ENCODE assay signal across 1 cellular context in genomic region chr19:42466521-42467436, GRCh38.
TF ChIP-seq lines count a peak whose summit lies in the region.

No MANE protein-coding gene starts in this region.

TF ChIP-seq in K562, 482 proteins besides CTCF, POLR2A, EP300 and RAD21 (continued from another document):
- no peak for TF ChIP-seq ZNF609 (CRISPR knock-in tag; IDR thresholded peaks at IDR 0.05; ENCODE audit: borderline replicate concordance)
- no peak for TF ChIP-seq ZFPM2 (CRISPR knock-in tag; IDR thresholded peaks at IDR 0.05)
- TF ChIP-seq ZNF780A (CRISPR knock-in tag; IDR thresholded peaks at IDR 0.05), result no peak
- no peak for TF ChIP-seq SIX5 (IDR thresholded peaks at IDR 0.05; ENCODE audit: borderline replicate concordance in 1 of 2, insufficient read depth in 1 of 2, low read depth in 1 of 2, low read length in 2 of 2)
- no peak for TF ChIP-seq KDM4B (IDR thresholded peaks at IDR 0.05; ENCODE audit: borderline replicate concordance in 2 of 2, low read depth in 1 of 2)
- no peak for TF ChIP-seq CBX1 (IDR thresholded peaks at IDR 0.05; ENCODE audit: low read depth)
- TF ChIP-seq ARID3B (CRISPR knock-in tag; IDR thresholded peaks at IDR 0.05; ENCODE audit: borderline replicate concordance), result no peak
- TF ChIP-seq CHD4 (IDR thresholded peaks at IDR 0.05; ENCODE audit: insufficient read depth, insufficient replicate concordance, low read depth, low read length, poor library complexity, severe bottlenecking), result no peak
- TF ChIP-seq HOXB6 (CRISPR knock-in tag; IDR thresholded peaks at IDR 0.05; ENCODE audit: borderline replicate concordance), result no peak
- no peak for TF ChIP-seq YBX1 (IDR thresholded peaks at IDR 0.05)
- TF ChIP-seq MXD1 (CRISPR knock-in tag; IDR thresholded peaks at IDR 0.05; ENCODE audit: borderline replicate concordance, poor library complexity, severe bottlenecking), result no peak
